In genomic region chr3:3170998-3171397, GRCh38 we compare ENCODE assay signal across 8 cellular contexts. TPM values are rescaled to one million over a fixed set of nuclear protein-coding genes. Genes with fewer than 3 reads are reported as not detected.
DNase-seq lines count a peak whose midpoint lies in the region; ATAC-seq and TF ChIP-seq lines count a peak whose summit lies in the region.

No MANE protein-coding gene starts in this region.

- peaks cover 34% of the 10 kb centered on the region for H3K4me1 Mint-ChIP-seq in T-helper 1 cell treated with Interleukin-12 subunit alpha and Interleukin-12 subunit beta and Interleukin-4 antibody, amounts not matched to agents 30 μg/mL and 1 μg/mL, for 36 hours (ENCODE audit: low read depth)

- peak overlapping the region; percentile 68 for H3K4me3 Mint-ChIP-seq in T-helper 1 cell treated with Interleukin-12 subunit alpha and Interleukin-12 subunit beta and Interleukin-4 antibody, amounts not matched to agents 30 μg/mL and 1 μg/mL, for 36 hours

- H3K4me3 ChIP-seq in fibroblast of the aortic adventitia (ENCODE audit: low read depth, low read length), result no peak overlapping the region
- no peak overlapping the region for H3K4me3 ChIP-seq in subcutaneous abdominal adipose tissue (ENCODE audit: low read depth in 1 of 5, low read length in 5 of 5)

- peak overlapping the region; percentile 51 for H3K27ac ChIP-seq in subcutaneous abdominal adipose tissue (ENCODE audit: low read depth, low read length)

- H3K36me3 Mint-ChIP-seq in T-helper 1 cell treated with Interleukin-12 subunit alpha and Interleukin-12 subunit beta and Interleukin-4 antibody, amounts not matched to agents 30 μg/mL and 1 μg/mL, for 36 hours (ENCODE audit: low read depth), result peaks cover 50% of the 10 kb centered on the region

- no peaks in the 10 kb centered on the region for H3K27me3 Mint-ChIP-seq in T-helper 1 cell treated with Interleukin-12 subunit alpha and Interleukin-12 subunit beta and Interleukin-4 antibody, amounts not matched to agents 30 μg/mL and 1 μg/mL, for 36 hours (ENCODE audit: low read depth)

- peaks cover 47 to 80% (median 64%) of the 10 kb centered on the region in 5 donors for H3K36me3 ChIP-seq in subcutaneous abdominal adipose tissue (ENCODE audit: control insufficient read depth in 5 of 5, insufficient read depth in 5 of 5, low read length in 5 of 5)

- H3K4me1 ChIP-seq in subcutaneous abdominal adipose tissue (ENCODE audit: control insufficient read depth in 5 of 5, insufficient read depth in 5 of 5, low read length in 5 of 5), result peaks cover 0 to 25% (median 0%) of the 10 kb centered on the region in 5 donors

- H3K9me3 ChIP-seq in subcutaneous abdominal adipose tissue (ENCODE audit: control insufficient read depth in 5 of 5, low read length in 5 of 5), result no peaks in the 10 kb centered on the region

- no peak overlapping the region for H3K9ac ChIP-seq in subcutaneous abdominal adipose tissue (ENCODE audit: low read length in 5 of 5)

- DNase-seq in NCI-H2107 (lab: John Stamatoyannopoulos, UW), result peak; percentile 1
- DNase-seq in NCI-H2107 treated with DMSO at 0.1 percent for 48 hours (lab: John Stamatoyannopoulos, UW; ENCODE audit: unreplicated experiment), result no peak
- peak; percentile 46 for DNase-seq in fibroblast of the aortic adventitia (ENCODE audit: low read depth)
- DNase-seq in COLO668 (lab: John Stamatoyannopoulos, UW; ENCODE audit: unreplicated experiment), result no peak

- ATAC-seq in HG02759 (IDR thresholded peaks at IDR 0.05; ENCODE audit: unreplicated experiment), result peak; percentile 54
- ATAC-seq in GM18861 (IDR thresholded peaks at IDR 0.05; ENCODE audit: unreplicated experiment), result no peak

- H3K27me3 ChIP-seq in subcutaneous abdominal adipose tissue (ENCODE audit: control insufficient read depth in 5 of 5, insufficient read depth in 4 of 5, low read length in 5 of 5), result no peaks in the 10 kb centered on the region

- peak; percentile 44 for TF ChIP-seq CTCF in fibroblast of the aortic adventitia (IDR thresholded peaks at IDR 0.05; ENCODE audit: insufficient read depth, low read length)

- no peaks in the 10 kb centered on the region for H3K9me3 Mint-ChIP-seq in T-helper 1 cell treated with Interleukin-12 subunit alpha and Interleukin-12 subunit beta and Interleukin-4 antibody, amounts not matched to agents 30 μg/mL and 1 μg/mL, for 36 hours

- peak overlapping the region; percentile 77 for H3K27ac Mint-ChIP-seq in T-helper 1 cell treated with Interleukin-12 subunit alpha and Interleukin-12 subunit beta and Interleukin-4 antibody, amounts not matched to agents 30 μg/mL and 1 μg/mL, for 36 hours

RNA-seq across cellular contexts. Expression of gene CRBN, which starts 8.5 kb away (rescaled TPM):
- total RNA-seq in fibroblast of the aortic adventitia (ENCODE audit: low replicate concordance), result 57.0 and 70.9 TPM in 2 replicates

RNA-seq across cellular contexts. Expression of gene TRNT1, which starts 44.3 kb away (rescaled TPM):
- total RNA-seq in fibroblast of the aortic adventitia (ENCODE audit: low replicate concordance), result 17.8 and 23.3 TPM in 2 replicates

Comparison
In these comparisons a context has a peak if more than half of its experiments do, and no peak if none do; other contexts are left out.
1. DNase-seq: peak in NCI-H2107 (single experiment) and fibroblast of the aortic adventitia (single experiment); none in NCI-H2107 treated with DMSO at 0.1 percent for 48 hours (single experiment) and COLO668 (single experiment).